Comparison of ENCODE assay signal across 2 cellular contexts in the genomic region with DNA sequence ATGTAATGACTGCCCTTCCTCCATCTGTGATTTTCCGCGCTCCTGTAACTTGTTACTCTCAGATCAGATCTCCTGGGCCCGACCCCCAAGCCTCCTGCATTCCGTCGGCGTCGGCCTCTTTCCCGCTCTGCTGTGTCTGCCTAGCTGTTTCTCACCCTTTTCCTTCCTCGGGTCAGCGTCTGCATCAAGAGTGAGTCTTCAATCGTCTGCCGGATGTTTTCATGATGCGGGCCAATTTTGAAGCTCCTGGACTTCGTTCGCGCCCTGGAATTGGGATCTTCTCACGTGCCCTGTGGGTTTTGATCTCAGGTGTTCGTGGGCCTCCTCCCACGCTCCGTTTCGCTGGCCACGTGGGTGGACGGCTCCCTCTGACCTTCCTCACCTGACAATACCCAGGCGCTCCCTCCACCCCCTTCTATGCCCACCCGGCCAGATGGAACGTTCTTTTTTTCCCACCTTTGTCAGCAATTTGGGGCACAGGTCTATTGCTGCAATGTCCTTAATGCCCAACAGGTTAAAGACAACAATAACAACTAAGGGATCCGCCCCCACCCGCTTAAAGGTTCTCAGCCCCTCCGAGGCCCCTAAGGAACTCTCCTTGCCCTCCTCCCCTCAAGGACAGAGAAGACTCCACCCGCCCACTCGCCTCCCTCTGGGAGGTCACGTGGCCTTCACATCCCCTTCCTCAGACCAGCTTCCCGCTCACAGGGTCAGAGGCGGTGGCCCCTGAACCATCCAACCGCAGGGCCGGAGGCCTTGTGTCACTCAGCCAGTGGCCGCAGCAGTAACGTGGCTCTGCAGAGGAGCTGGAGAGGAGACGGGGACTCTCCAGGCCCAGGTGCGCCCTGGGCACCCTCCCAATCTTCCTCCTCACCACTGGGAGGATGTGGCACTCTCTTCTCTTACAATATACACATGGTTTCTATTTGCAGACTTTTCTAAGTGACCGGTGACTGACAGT.
A peak's percentile ranks its signal among the peaks of the same experiment; 100 is the strongest.
TF ChIP-seq lines count a peak whose summit lies in the region.

No MANE protein-coding gene starts in this region.

TF ChIP-seq in GM23338, 12 proteins besides CTCF, POLR2A, EP300 and RAD21 (continued from another document):
- TF ChIP-seq, protein P1, sequence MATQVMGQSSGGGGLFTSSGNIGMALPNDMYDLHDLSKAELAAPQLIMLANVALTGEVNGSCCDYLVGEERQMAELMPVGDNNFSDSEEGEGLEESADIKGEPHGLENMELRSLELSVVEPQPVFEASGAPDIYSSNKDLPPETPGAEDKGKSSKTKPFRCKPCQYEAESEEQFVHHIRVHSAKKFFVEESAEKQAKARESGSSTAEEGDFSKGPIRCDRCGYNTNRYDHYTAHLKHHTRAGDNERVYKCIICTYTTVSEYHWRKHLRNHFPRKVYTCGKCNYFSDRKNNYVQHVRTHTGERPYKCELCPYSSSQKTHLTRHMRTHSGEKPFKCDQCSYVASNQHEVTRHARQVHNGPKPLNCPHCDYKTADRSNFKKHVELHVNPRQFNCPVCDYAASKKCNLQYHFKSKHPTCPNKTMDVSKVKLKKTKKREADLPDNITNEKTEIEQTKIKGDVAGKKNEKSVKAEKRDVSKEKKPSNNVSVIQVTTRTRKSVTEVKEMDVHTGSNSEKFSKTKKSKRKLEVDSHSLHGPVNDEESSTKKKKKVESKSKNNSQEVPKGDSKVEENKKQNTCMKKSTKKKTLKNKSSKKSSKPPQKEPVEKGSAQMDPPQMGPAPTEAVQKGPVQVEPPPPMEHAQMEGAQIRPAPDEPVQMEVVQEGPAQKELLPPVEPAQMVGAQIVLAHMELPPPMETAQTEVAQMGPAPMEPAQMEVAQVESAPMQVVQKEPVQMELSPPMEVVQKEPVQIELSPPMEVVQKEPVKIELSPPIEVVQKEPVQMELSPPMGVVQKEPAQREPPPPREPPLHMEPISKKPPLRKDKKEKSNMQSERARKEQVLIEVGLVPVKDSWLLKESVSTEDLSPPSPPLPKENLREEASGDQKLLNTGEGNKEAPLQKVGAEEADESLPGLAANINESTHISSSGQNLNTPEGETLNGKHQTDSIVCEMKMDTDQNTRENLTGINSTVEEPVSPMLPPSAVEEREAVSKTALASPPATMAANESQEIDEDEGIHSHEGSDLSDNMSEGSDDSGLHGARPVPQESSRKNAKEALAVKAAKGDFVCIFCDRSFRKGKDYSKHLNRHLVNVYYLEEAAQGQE (IDR thresholded peaks at IDR 0.05; ENCODE audit: unreplicated experiment), result no peak
- TF ChIP-seq CREB1 (CRISPR knock-in tag; IDR thresholded peaks at IDR 0.05; ENCODE audit: low read depth), result no peak

TF ChIP-seq in H1, 55 proteins besides CTCF, POLR2A, EP300 and RAD21 (continued from another document):
- TF ChIP-seq, protein P2, sequence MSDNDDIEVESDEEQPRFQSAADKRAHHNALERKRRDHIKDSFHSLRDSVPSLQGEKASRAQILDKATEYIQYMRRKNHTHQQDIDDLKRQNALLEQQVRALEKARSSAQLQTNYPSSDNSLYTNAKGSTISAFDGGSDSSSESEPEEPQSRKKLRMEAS (IDR thresholded peaks at IDR 0.05), result peak; percentile 74
- TF ChIP-seq, protein P3, sequence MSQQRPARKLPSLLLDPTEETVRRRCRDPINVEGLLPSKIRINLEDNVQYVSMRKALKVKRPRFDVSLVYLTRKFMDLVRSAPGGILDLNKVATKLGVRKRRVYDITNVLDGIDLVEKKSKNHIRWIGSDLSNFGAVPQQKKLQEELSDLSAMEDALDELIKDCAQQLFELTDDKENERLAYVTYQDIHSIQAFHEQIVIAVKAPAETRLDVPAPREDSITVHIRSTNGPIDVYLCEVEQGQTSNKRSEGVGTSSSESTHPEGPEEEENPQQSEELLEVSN (IDR thresholded peaks at IDR 0.05), result peak; percentile 91
